31 cellular contexts compared by ENCODE assay signal in genomic region chr1:182957902-182958395, GRCh38. TPM values are rescaled to one million over a fixed set of nuclear protein-coding genes. Genes with fewer than 3 reads are reported as not detected.
"Had no signal": no experiment of that assay in that cellular context is flagged by ENCODE, and none has a peak within 500 bp of the region (broad histone marks: within the 10 kb centered on the region; RNA-seq: fewer than 3 reads in every experiment).

No MANE protein-coding gene starts in this region.

- H3K4me3 ChIP-seq: body of pancreas, gastroesophageal sphincter, hepatocyte, sigmoid colon, thoracic aorta, uterus had no signal

- H3K4me1 ChIP-seq: uterus had no signal

- DNase-seq: activated CD4-positive, alpha-beta T cell treated with anti-CD3 and anti-CD28 coated beads for 48 hours; activated CD4-positive, alpha-beta T cell treated with anti-CD3 and anti-CD28 coated beads, Interleukin-2, amount 50 U/mL, for 48 hours; activated CD8-positive, alpha-beta memory T cell treated with anti-CD3 and anti-CD28 coated beads for 24 hours; activated effector memory CD4-positive, alpha-beta T cell treated with Interleukin-2 at 50 U/mL for 16 hours; activated naive CD4-positive, alpha-beta T cell treated with Interleukin-2 at 50 U/mL for 16 hours; anterior cingulate cortex; body of pancreas; dermis blood vessel endothelial cell; effector memory CD8-positive, alpha-beta T cell; immature natural killer cell; kidney; left colon; midbrain; natural killer cell; posterior cingulate gyrus; sigmoid colon; small intestine; stimulated activated CD4-positive, alpha-beta T cell treated with anti-CD3 and anti-CD28 coated beads, Interleukin-4, amount 100 ng/mL, for 24 hours; uterus had no signal

- ATAC-seq: activated CD4-positive, CD25-positive, alpha-beta regulatory T cell treated with anti-CD3 and anti-CD28 coated beads, Interleukin-2, amount 50 U/mL, for 24 hours; body of pancreas; effector memory CD8-positive, alpha-beta T cell; gastroesophageal sphincter; left colon; natural killer cell; stimulated activated effector memory CD8-positive, alpha-beta T cell treated with anti-CD3 and anti-CD28 coated beads, Interleukin-12 subunit alpha, Interleukin-12 subunit beta, amount 100 ng/mL, for 72 hours had no signal

- H3K36me3 ChIP-seq: gastroesophageal sphincter, sigmoid colon, thoracic aorta, uterus had no signal

- H3K27me3 ChIP-seq: hepatocyte had no signal

- H3K27ac ChIP-seq: body of pancreas, gastroesophageal sphincter, hepatocyte, sigmoid colon, thoracic aorta, uterus, VCaP had no signal

- H3K9me3 ChIP-seq: body of pancreas, gastroesophageal sphincter, sigmoid colon, thoracic aorta, uterus had no signal

RNA-seq across cellular contexts. Expression of gene SHCBP1L, which starts 5.0 kb away (rescaled TPM):
- total RNA-seq: body of pancreas; endothelial cell of umbilical vein; fibroblast of lung; gastroesophageal sphincter; hepatocyte; kidney; left colon; natural killer cell; osteoblast; sigmoid colon; T-helper 1 cell treated with Interleukin-12 subunit alpha and Interleukin-12 subunit beta and Interleukin-4 antibody, amounts not matched to agents 30 ng/mL and 1 ng/mL, for 36 hours; thoracic aorta had no signal
- polyA plus RNA-seq: endothelial cell of umbilical vein, esophagus, fibroblast of lung, hepatocyte, immature natural killer cell, liver, sigmoid colon, small intestine had no signal
